ENCODE assay signal across 9 cellular contexts in the genomic region with DNA sequence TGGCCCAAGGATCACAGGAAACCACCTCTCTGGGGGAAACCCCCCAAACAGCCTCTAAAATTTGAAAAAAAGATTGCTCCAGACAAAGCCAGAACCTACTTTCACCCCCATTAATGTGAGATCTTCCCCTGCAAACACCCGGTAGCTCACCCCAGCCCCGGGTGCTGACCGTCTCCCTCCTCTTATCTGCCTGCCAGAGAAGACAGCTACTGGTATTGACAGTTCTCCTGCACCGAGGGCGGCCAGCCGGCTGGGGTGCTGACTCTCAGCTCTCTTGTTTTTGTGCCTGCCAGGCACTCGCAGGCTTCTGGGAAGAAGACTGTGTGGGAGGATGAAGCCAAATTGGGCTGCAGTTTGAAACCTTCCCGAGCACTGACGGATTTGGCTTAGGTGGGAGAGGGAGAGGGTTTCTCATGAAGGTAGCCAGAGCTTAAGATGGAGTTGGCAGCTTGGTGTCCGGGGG. TPM values are rescaled to one million over a fixed set of nuclear protein-coding genes. Genes with fewer than 3 reads are reported as not detected.
DNase-seq lines count a peak whose midpoint lies in the region; ATAC-seq, FAIRE-seq and TF ChIP-seq lines count a peak whose summit lies in the region.
"Had no signal": no experiment of that assay in that cellular context is flagged by ENCODE, and none has a peak within 500 bp of the region (broad histone marks: within the 10 kb centered on the region; RNA-seq: fewer than 3 reads in every experiment).

No MANE protein-coding gene starts in this region.

- no peak for TF ChIP-seq EP300 in suprapubic skin (IDR thresholded peaks at IDR 0.05)

- no peaks in the 10 kb centered on the region for H3K27me3 ChIP-seq in suprapubic skin

- H3K9me3 Mint-ChIP-seq in activated naive CD8-positive, alpha-beta T cell (ENCODE audit: low read depth): no peaks in the 10 kb centered on the region

- H3K36me3 ChIP-seq in kidney (ENCODE audit: control insufficient read depth in 1 of 2, insufficient read depth in 2 of 2, low read length in 2 of 2) (no peaks in the 10 kb centered on the region), suprapubic skin (no peaks in the 10 kb centered on the region)

- no peak for TF ChIP-seq CTCF in kidney (IDR thresholded peaks at IDR 0.05; ENCODE audit: borderline replicate concordance, extremely low read depth, insufficient read depth)
- TF ChIP-seq CTCF in suprapubic skin (IDR thresholded peaks at IDR 0.05): no peak

- H3K27ac ChIP-seq in kidney (ENCODE audit: low read depth in 2 of 2, low read length in 2 of 2) (no peak overlapping the region), suprapubic skin (peak overlapping the region; percentile 21)

- H3K4me1 ChIP-seq in kidney (ENCODE audit: control insufficient read depth in 1 of 2, insufficient read depth in 1 of 2, low read depth in 1 of 2, low read length in 2 of 2) (peaks cover 13 to 15% of the 10 kb centered on the region in 2 donors), suprapubic skin (peaks cover 54% of the 10 kb centered on the region)

- intact Hi-C loops in kidney (cut with DNase I): no loop called here

- no peak for FAIRE-seq in kidney (lab: Jason Lieb, UNC)

- H3K4me3 Mint-ChIP-seq in activated naive CD8-positive, alpha-beta T cell: peak overlapping the region; percentile 94

- TF ChIP-seq POLR2A in suprapubic skin (IDR thresholded peaks at IDR 0.05): no peak

- peaks cover 4% of the 10 kb centered on the region for H3K36me3 Mint-ChIP-seq in activated naive CD8-positive, alpha-beta T cell

- no peak for ATAC-seq in HG02759 (IDR thresholded peaks at IDR 0.05; ENCODE audit: unreplicated experiment)

- H3K4me3 ChIP-seq in kidney (ENCODE audit: low read length in 2 of 2): no peak overlapping the region
- H3K4me3 ChIP-seq in suprapubic skin: no peak overlapping the region

- peaks cover 63% of the 10 kb centered on the region for H3K4me1 Mint-ChIP-seq in activated naive CD8-positive, alpha-beta T cell (ENCODE audit: low read depth)

- H3K27ac Mint-ChIP-seq in activated naive CD8-positive, alpha-beta T cell: peak overlapping the region; percentile 99

- H3K27me3 Mint-ChIP-seq in activated naive CD8-positive, alpha-beta T cell: no peaks in the 10 kb centered on the region

- no peaks in the 10 kb centered on the region for H3K9me3 ChIP-seq in kidney (ENCODE audit: control insufficient read depth in 1 of 2, low read length in 2 of 2)
- no peaks in the 10 kb centered on the region for H3K9me3 ChIP-seq in suprapubic skin

- DNase-seq in activated CD4-positive, alpha-beta T cell treated with anti-CD3 and anti-CD28 coated beads for 48 hours: peak; percentile 73
- no peak for DNase-seq in activated CD4-positive, alpha-beta T cell treated with anti-CD3 and anti-CD28 coated beads, Interleukin-2, amount 50 U/mL, for 1 hour
- peak; percentile 83 for DNase-seq in kidney
- no peak for DNase-seq in suprapubic skin (ENCODE audit: low spot score in 2 of 2)
- no peak for DNase-seq in NCI-H446 (lab: John Stamatoyannopoulos, UW)
- DNase-seq in COR-L47 (lab: John Stamatoyannopoulos, UW): no peak
- DNase-seq: NCI-H2171 treated with DMSO at 0.1 percent for 48 hours had no signal

- 34% methylated on average over 7 of the region's 10 CpGs for WGBS in suprapubic skin

- no peak overlapping the region for H3K9ac ChIP-seq in kidney (ENCODE audit: low read length in 2 of 2)

RNA-seq across cellular contexts. Expression of a gene that starts 48.2 kb away (rescaled TPM):
- total RNA-seq in kidney (18.8 TPM), suprapubic skin (10 to 100 TPM; 34.8 to 74.5 (median 64.9) TPM)
- 2.4 TPM for polyA plus RNA-seq in kidney (ENCODE audit: insufficient read depth, low read depth, low replicate concordance)

RNA-seq across cellular contexts. Expression of a gene that starts 56.8 kb away (rescaled TPM):
- total RNA-seq in kidney: 45.1 TPM
- 44.5 TPM for polyA plus RNA-seq in kidney (ENCODE audit: insufficient read depth, low read depth, low replicate concordance)
- 10 to 100 TPM; 55.0 to 69.1 (median 61.1) TPM for total RNA-seq in suprapubic skin

Comparison
In these comparisons a context has a peak if more than half of its experiments do, and no peak if none do; other contexts are left out.
1. DNase-seq: peak in activated CD4-positive, alpha-beta T cell treated with anti-CD3 and anti-CD28 coated beads for 48 hours (single experiment) and kidney (single experiment); none in activated CD4-positive, alpha-beta T cell treated with anti-CD3 and anti-CD28 coated beads, Interleukin-2, amount 50 U/mL, for 1 hour (single experiment), suprapubic skin (0 of 2), NCI-H446 (0 of 2) and COR-L47 (single experiment).